8 cellular contexts compared by ENCODE assay signal in the genomic region with DNA sequence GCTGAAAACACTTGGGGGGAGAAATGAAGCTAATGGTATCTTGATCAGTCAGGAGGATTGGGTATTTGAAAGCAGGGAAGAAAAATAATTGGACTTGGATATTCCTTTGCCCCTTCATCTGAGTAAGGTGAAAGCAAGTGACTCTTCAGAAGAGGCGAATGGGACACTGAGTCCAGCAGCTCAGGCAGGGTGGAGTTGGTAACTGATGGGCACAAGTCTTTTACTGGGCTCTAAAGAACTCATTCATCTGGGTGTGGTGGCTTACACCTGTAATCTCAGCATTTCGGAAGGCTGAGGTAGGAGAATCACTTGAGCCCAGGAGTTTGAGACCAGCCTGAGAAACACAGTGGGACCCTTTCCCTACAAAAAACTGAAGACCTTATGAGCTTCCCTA. TPM values are rescaled to one million over a fixed set of nuclear protein-coding genes. Genes with fewer than 3 reads are reported as not detected.
DNase-seq lines count a peak whose midpoint lies in the region; ATAC-seq, FAIRE-seq and TF ChIP-seq lines count a peak whose summit lies in the region.

No MANE protein-coding gene starts in this region.

- H3K4me1 ChIP-seq in gastroesophageal sphincter (peaks cover 45 to 100% (median 65%) of the 10 kb centered on the region in 3 donors), small intestine (ENCODE audit: control insufficient read depth in 2 of 2, insufficient read depth in 1 of 2, low read depth in 1 of 2, low read length in 1 of 2) (peaks cover 26 to 51% of the 10 kb centered on the region in 2 donors), BE2C (peaks cover 6% of the 10 kb centered on the region)

- no peak for FAIRE-seq in small intestine (lab: Jason Lieb, UNC)

- peaks cover 77% of the 10 kb centered on the region for H3K36me3 Mint-ChIP-seq in activated CD4-positive, alpha-beta memory T cell treated with anti-CD3 and anti-CD28 coated beads, Interleukin-2, amount 10 ng/mL, durations not matched to agents 7 days and 5 days (ENCODE audit: low read depth)

- H3K27ac Mint-ChIP-seq in activated CD4-positive, alpha-beta memory T cell treated with anti-CD3 and anti-CD28 coated beads, Interleukin-2, amount 10 ng/mL, durations not matched to agents 7 days and 5 days, result peak overlapping the region; percentile 90

- TF ChIP-seq EP300 in gastroesophageal sphincter (IDR thresholded peaks at IDR 0.05), result no peak

- peaks cover 89% of the 10 kb centered on the region for H3K4me1 Mint-ChIP-seq in activated CD4-positive, alpha-beta memory T cell treated with anti-CD3 and anti-CD28 coated beads, Interleukin-2, amount 10 ng/mL, durations not matched to agents 7 days and 5 days

- ATAC-seq in gastroesophageal sphincter (no peak), GM21717 (IDR thresholded peaks at IDR 0.05; ENCODE audit: unreplicated experiment) (no peak), HG03378 (IDR thresholded peaks at IDR 0.05; ENCODE audit: unreplicated experiment) (no peak)

- H3K4me3 Mint-ChIP-seq in activated CD4-positive, alpha-beta memory T cell treated with anti-CD3 and anti-CD28 coated beads, Interleukin-2, amount 10 ng/mL, durations not matched to agents 7 days and 5 days, result peak overlapping the region; percentile 96

- H3K27me3 Mint-ChIP-seq in activated CD4-positive, alpha-beta memory T cell treated with anti-CD3 and anti-CD28 coated beads, Interleukin-2, amount 10 ng/mL, durations not matched to agents 7 days and 5 days, result no peaks in the 10 kb centered on the region

- DNase-seq in activated CD4-positive, alpha-beta memory T cell treated with anti-CD3 and anti-CD28 coated beads, Interleukin-2, amount 10 ng/mL, durations not matched to agents 7 days and 5 days, result no peak
- peak; percentile 84 for DNase-seq in small intestine
- DNase-seq in BE2C, result no peak
- DNase-seq in kidney glomerular epithelial cell (lab: John Stamatoyannopoulos, UW), result no peak

- CTCF ChIA-PET in activated CD4-positive, alpha-beta memory T cell treated with anti-CD3 and anti-CD28 coated beads, Interleukin-2, amount 10 ng/mL, durations not matched to agents 7 days and 5 days (lab: Charles Lee), result interaction anchor here (0.7 to 1.2 kb wide), 4 partner anchors 51 to 225 kb away, joined by 3 to 6 read pairs (median 4); no protein-coding TSS in a partner anchor

- TF ChIP-seq POLR2A in GM18951 (IDR thresholded peaks at IDR 0.05; ENCODE audit: extremely low read depth, insufficient read depth, insufficient read length), result peak; percentile 44
- no peak for TF ChIP-seq POLR2A in gastroesophageal sphincter (IDR thresholded peaks at IDR 0.05)

- H3K9me3 ChIP-seq in gastroesophageal sphincter (no peaks in the 10 kb centered on the region), small intestine (ENCODE audit: control insufficient read depth, low read depth) (no peaks in the 10 kb centered on the region), BE2C (no peaks in the 10 kb centered on the region)

- H3K27ac ChIP-seq in gastroesophageal sphincter (peak overlapping the region; percentile 36 to 98 (median 80)), small intestine (ENCODE audit: low read depth in 1 of 2, low read length in 1 of 2) (peak overlapping the region; percentile 80 to 81)

- in situ Hi-C loops in GM18951 (cut with MboI; ENCODE audit: low sequenced_read_pairs, unreplicated experiment), result no loop called here

- H3K36me3 ChIP-seq in gastroesophageal sphincter (peaks cover 0 to 14% of the 10 kb centered on the region in 2 donors), small intestine (ENCODE audit: control insufficient read depth in 2 of 2, insufficient read depth in 2 of 2, low read length in 2 of 2) (peaks cover 4 to 5% of the 10 kb centered on the region in 2 donors), BE2C (no peaks in the 10 kb centered on the region)

- H3K27me3 ChIP-seq in gastroesophageal sphincter (no peaks in the 10 kb centered on the region), small intestine (ENCODE audit: control insufficient read depth in 2 of 2, insufficient read depth in 2 of 2, low read length in 2 of 2) (no peaks in the 10 kb centered on the region), BE2C (no peaks in the 10 kb centered on the region)

- WGBS in gastroesophageal sphincter (ENCODE audit: low coverage in 1 of 2), 2 donors, result 64% methylated on average over 1 of the region's 2 CpGs; no CpG with 5 or more reads in 1 of the 2 donors
- WGBS in small intestine, 3 donors, result 8 to 42% (median 22%) methylated on average over 2 of the region's 2 CpGs

- no peaks in the 10 kb centered on the region for H3K9me3 Mint-ChIP-seq in activated CD4-positive, alpha-beta memory T cell treated with anti-CD3 and anti-CD28 coated beads, Interleukin-2, amount 10 ng/mL, durations not matched to agents 7 days and 5 days

- POLR2A ChIA-PET in activated CD4-positive, alpha-beta memory T cell treated with anti-CD3 and anti-CD28 coated beads, Interleukin-2, amount 10 ng/mL, durations not matched to agents 7 days and 5 days (lab: Charles Lee), result interaction anchor here (0.8 to 1.7 kb wide), 7 partner anchors 8 to 164 kb away, joined by 3 to 11 read pairs (median 4); partner anchors contain the start of genes CASP10 and ORC2

- TF ChIP-seq CTCF in gastroesophageal sphincter (IDR thresholded peaks at IDR 0.05) (no peak), BE2C (IDR thresholded peaks at IDR 0.05; ENCODE audit: low read depth, low read length) (no peak)

- H3K4me3 ChIP-seq in gastroesophageal sphincter (peak overlapping the region in 1 of 2 donors; percentile 31), small intestine (ENCODE audit: low read depth in 1 of 2, low read length in 2 of 2) (peak overlapping the region in 1 of 2 donors; percentile 23), BE2C (ENCODE audit: low read depth, low read length) (no peak overlapping the region)

RNA-seq across cellular contexts. Expression of gene CFLAR, which starts 11.2 kb away (rescaled TPM):
- total RNA-seq in activated CD4-positive, alpha-beta memory T cell treated with anti-CD3 and anti-CD28 coated beads, Interleukin-2, amount 10 ng/mL, durations not matched to agents 7 days and 5 days, result 100 to 1,000 TPM; 192 to 196 TPM
- total RNA-seq in gastroesophageal sphincter, result 100 to 1,000 TPM; 145 to 346 (median 176) TPM
- 10 to 100 TPM; 26.4 to 50.0 (median 44.2) TPM for polyA plus RNA-seq in small intestine
- polyA plus RNA-seq in BE2C (2012; ENCODE audit: insufficient read depth, insufficient read length, low read depth), result 11.6 TPM

RNA-seq across cellular contexts. Expression of gene NDUFB3, which starts 55.3 kb away (rescaled TPM):
- 100 to 1,000 TPM; 133 to 135 TPM for total RNA-seq in activated CD4-positive, alpha-beta memory T cell treated with anti-CD3 and anti-CD28 coated beads, Interleukin-2, amount 10 ng/mL, durations not matched to agents 7 days and 5 days
- 10 to 100 TPM; 33.0 to 59.9 (median 46.6) TPM for total RNA-seq in gastroesophageal sphincter
- 100 to 1,000 TPM; 135 to 174 (median 136) TPM for polyA plus RNA-seq in small intestine
- polyA plus RNA-seq in BE2C (2012; ENCODE audit: insufficient read depth, insufficient read length, low read depth), result 168 TPM

RNA-seq across cellular contexts. Expression of gene HYCC2, which starts 55.7 kb away (rescaled TPM):
- total RNA-seq in activated CD4-positive, alpha-beta memory T cell treated with anti-CD3 and anti-CD28 coated beads, Interleukin-2, amount 10 ng/mL, durations not matched to agents 7 days and 5 days, result 10 to 100 TPM; 27.9 to 31.9 TPM
- total RNA-seq in gastroesophageal sphincter, result 10 to 100 TPM; 10.6 to 19.9 (median 13.9) TPM
- polyA plus RNA-seq in small intestine, result 1 to 10 TPM; 3.8 to 9.6 (median 4.2) TPM
- polyA plus RNA-seq in BE2C (2012; ENCODE audit: insufficient read depth, insufficient read length, low read depth), result 4.7 TPM

RNA-seq across cellular contexts. Expression of gene CASP10, which starts 55.8 kb away (rescaled TPM):
- 10 to 100 TPM; 47.8 to 51.3 TPM for total RNA-seq in activated CD4-positive, alpha-beta memory T cell treated with anti-CD3 and anti-CD28 coated beads, Interleukin-2, amount 10 ng/mL, durations not matched to agents 7 days and 5 days
- total RNA-seq in gastroesophageal sphincter, result 1 to 10 TPM; 2.6 to 7.5 (median 6.3) TPM
- polyA plus RNA-seq in small intestine, result 10 to 100 TPM; 11.6 to 21.7 (median 17.9) TPM
- 0.08 TPM for polyA plus RNA-seq in BE2C (2012; ENCODE audit: insufficient read depth, insufficient read length, low read depth)
